8 cellular contexts compared by ENCODE assay signal in genomic region chr4:337932-338758, GRCh38. TPM values are rescaled to one million over a fixed set of nuclear protein-coding genes. Genes with fewer than 3 reads are reported as not detected.
A peak's percentile ranks its signal among the peaks of the same experiment; 100 is the strongest.
DNase-seq lines count a peak whose midpoint lies in the region; ATAC-seq and TF ChIP-seq lines count a peak whose summit lies in the region.

No MANE protein-coding gene starts in this region.

- peak; percentile 30 for DNase-seq in activated CD4-positive, alpha-beta T cell treated with anti-CD3 and anti-CD28 coated beads for 1 hour
- DNase-seq in stimulated activated CD8-positive, alpha-beta memory T cell treated with anti-CD3 and anti-CD28 coated beads, Interleukin-7, amount 100 ng/mL, for 24 hours (ENCODE audit: low read depth) = peak; percentile 34
- DNase-seq in amniotic stem cell (lab: John Stamatoyannopoulos, UW) = no peak

- no peaks in the 10 kb centered on the region for H3K9me3 ChIP-seq in ectodermal cell (ENCODE audit: control insufficient read depth, low read length)
- H3K9me3 ChIP-seq in mononuclear cell (ENCODE audit: low read depth, low read length) = peaks cover 35% of the 10 kb centered on the region

- 2% methylated on average over 52 of the region's 52 CpGs for WGBS in ectodermal cell, 2 experiments

- H3K27me3 ChIP-seq in ectodermal cell (ENCODE audit: control insufficient read depth, insufficient read depth, low read length, poor library complexity, severe bottlenecking) (peaks cover 17% of the 10 kb centered on the region), mononuclear cell (ENCODE audit: insufficient read depth, low read length) (no peaks in the 10 kb centered on the region)

- H3K4me3 ChIP-seq in ectodermal cell (ENCODE audit: insufficient read depth, low read depth, low read length) (peak overlapping the region; percentile 93), mononuclear cell (ENCODE audit: low read length) (peak overlapping the region; percentile 68)

- H3K4me1 ChIP-seq in ectodermal cell (ENCODE audit: control insufficient read depth, insufficient read depth, low read length) (peaks cover 3% of the 10 kb centered on the region), mononuclear cell (ENCODE audit: insufficient read depth, low read length) (peaks cover 20% of the 10 kb centered on the region)

- no peak for TF ChIP-seq CTCF in 22Rv1 (IDR thresholded peaks at IDR 0.05)

- ATAC-seq in GM18870 (IDR thresholded peaks at IDR 0.05; ENCODE audit: unreplicated experiment) = peak; percentile 26
- ATAC-seq in HG03175 (IDR thresholded peaks at IDR 0.05; ENCODE audit: unreplicated experiment) = peak; percentile 39

- peak overlapping the region; percentile 79 for H3K27ac ChIP-seq in 22Rv1
- H3K27ac ChIP-seq in ectodermal cell (ENCODE audit: insufficient read depth, low read depth, low read length, poor library complexity, severe bottlenecking) = peak overlapping the region; percentile 41

- H3K36me3 ChIP-seq in ectodermal cell (ENCODE audit: control insufficient read depth, insufficient read depth, low read length) = peaks cover 8% of the 10 kb centered on the region

RNA-seq across cellular contexts. Expression of gene ZNF141, which starts 0.5 kb away (rescaled TPM):
- polyA plus RNA-seq in ectodermal cell (2013, experiment 1 of 4) = 32.7 TPM
- 25.4 TPM for polyA plus RNA-seq in ectodermal cell (2013, experiment 2 of 4)
- polyA plus RNA-seq in ectodermal cell (2013, experiment 3 of 4) = 19.4 TPM
- 26.1 TPM for polyA plus RNA-seq in ectodermal cell (2013, experiment 4 of 4)
- total RNA-seq in mononuclear cell = 28.8 TPM

RNA-seq across cellular contexts. Expression of gene ZNF732, which starts 32.9 kb away (rescaled TPM):
- polyA plus RNA-seq in ectodermal cell (2013, experiment 1 of 4) = 4.4 TPM
- polyA plus RNA-seq in ectodermal cell (2013, experiment 2 of 4) = 6.7 TPM
- polyA plus RNA-seq in ectodermal cell (2013, experiment 3 of 4) = 2.7 TPM
- polyA plus RNA-seq in ectodermal cell (2013, experiment 4 of 4) = 3.2 TPM
- total RNA-seq in mononuclear cell = not detected
